ENCODE assay signal across 6 cellular contexts in genomic region chr2:129300456-129300855, GRCh38.
"Had no signal": no experiment of that assay in that cellular context is flagged by ENCODE, and none has a peak within 500 bp of the region (broad histone marks: within the 10 kb centered on the region; RNA-seq: fewer than 3 reads in every experiment).

No MANE protein-coding gene starts in this region.

- H3K27ac ChIP-seq: HL-60 had no signal

- H3K4me3 ChIP-seq: GM23338, K562 had no signal

- ATAC-seq: GM23338, K562 had no signal

- DNase-seq: H9, HCEC 1CT, IMR-90 had no signal
